ENCODE assay signal across 1 cellular context in genomic region chr20:42963796-42964195, GRCh38.
TF ChIP-seq lines count a peak whose summit lies in the region.

No MANE protein-coding gene starts in this region.

TF ChIP-seq in WTC11, 78 proteins besides CTCF, POLR2A, EP300 and RAD21 (continued from another document):
- TF ChIP-seq ZNF425 (CRISPR knock-in tag; conservative IDR thresholded peaks at IDR 0.05) = no peak
- no peak for TF ChIP-seq ZNF532 (CRISPR knock-in tag; IDR thresholded peaks at IDR 0.05; ENCODE audit: borderline replicate concordance)
- TF ChIP-seq NR2C2 (CRISPR knock-in tag; IDR thresholded peaks at IDR 0.05) = no peak
- no peak for TF ChIP-seq ZNF263 (CRISPR knock-in tag; IDR thresholded peaks at IDR 0.05; ENCODE audit: low read depth)
- no peak for TF ChIP-seq ZNF416 (CRISPR knock-in tag; IDR thresholded peaks at IDR 0.05)
- TF ChIP-seq PRRX2 (CRISPR knock-in tag; IDR thresholded peaks at IDR 0.05) = no peak
- no peak for TF ChIP-seq CREM (CRISPR knock-in tag; IDR thresholded peaks at IDR 0.05)
TF ChIP-seq in WTC11: peak in this region for 0.
